ENCODE assay signal across 13 cellular contexts in genomic region chr2:113376248-113376934, GRCh38.
DNase-seq lines count a peak whose midpoint lies in the region; ATAC-seq, FAIRE-seq and TF ChIP-seq lines count a peak whose summit lies in the region.
"Had no signal": no experiment of that assay in that cellular context is flagged by ENCODE, and none has a peak within 500 bp of the region (broad histone marks: within the 10 kb centered on the region; RNA-seq: fewer than 3 reads in every experiment).

No MANE protein-coding gene starts in this region.

- no peaks in the 10 kb centered on the region for H3K9me2 ChIP-seq in MM.1S (replicated peaks; ENCODE audit: insufficient read depth, low read length)

- peak; percentile 60 for FAIRE-seq in GM18507 (lab: Jason Lieb, UNC)
- FAIRE-seq: RCC 7860 had no signal

- H3K9me3 ChIP-seq in MM.1S (replicated peaks; ENCODE audit: insufficient read depth, low read length) = no peaks in the 10 kb centered on the region
- H3K9me3 ChIP-seq: gastrocnemius medialis had no signal

- H3K4me1 ChIP-seq in MM.1S (ENCODE audit: low read length) = peaks cover 13% of the 10 kb centered on the region
- H3K4me1 ChIP-seq: gastrocnemius medialis had no signal

- H3K36me3 ChIP-seq in MM.1S (replicated peaks; ENCODE audit: insufficient read depth, low read length) (no peaks in the 10 kb centered on the region), H7 (replicated peaks; ENCODE audit: control insufficient read depth, insufficient read depth, low read length) (no peaks in the 10 kb centered on the region)
- H3K36me3 ChIP-seq: gastrocnemius medialis had no signal

- 0 out of 2 replicates have a peak overlapping the region, but pooled peaks have one; percentile 2 for H2AFZ ChIP-seq in MM.1S (ENCODE audit: low read length)
- H2AFZ ChIP-seq: GM23248 had no signal

- peak overlapping the region; percentile 31; the same call in 1 of the 2 replicates for H3K4me2 ChIP-seq in MM.1S (ENCODE audit: low read depth, low read length)

- peak overlapping the region; percentile 52; the same call in 1 of the 2 replicates for H3K27ac ChIP-seq in MM.1S (ENCODE audit: low read length)
- H3K27ac ChIP-seq: gastrocnemius medialis, GM23248 had no signal

- peaks cover 5% of the 10 kb centered on the region; the same call in 1 of the 2 replicates for H3F3A ChIP-seq in MM.1S (ENCODE audit: insufficient read depth, low read length)

- no peak overlapping the region for H3K9ac ChIP-seq in MM.1S (ENCODE audit: low read length)
- H3K9ac ChIP-seq: GM23248 had no signal

- no peaks in the 10 kb centered on the region for H3K27me3 ChIP-seq in MM.1S (replicated peaks; ENCODE audit: insufficient read depth, low read length)
- no peaks in the 10 kb centered on the region for H3K27me3 ChIP-seq in H7 (ENCODE audit: control insufficient read depth, insufficient read depth, low read length)
- H3K27me3 ChIP-seq: gastrocnemius medialis had no signal

- H4K20me1 ChIP-seq in MM.1S (ENCODE audit: insufficient read depth, low read length) = no peaks in the 10 kb centered on the region

- H3K79me2 ChIP-seq in MM.1S (ENCODE audit: low read length) = no peaks in the 10 kb centered on the region

- ATAC-seq in GM19463 (IDR thresholded peaks at IDR 0.05; ENCODE audit: unreplicated experiment) (peak; percentile 27), HG02973 (IDR thresholded peaks at IDR 0.05; ENCODE audit: unreplicated experiment) (peak; percentile 30), HG02840 (IDR thresholded peaks at IDR 0.05; ENCODE audit: low FRiP score, unreplicated experiment) (no peak)
- ATAC-seq: gastrocnemius medialis had no signal

- no peak for DNase-seq in GM18507 (ENCODE audit: extremely low spot score, insufficient read length, low read depth)
- no peak for DNase-seq in MM.1S
- DNase-seq in H7 = no peak
- no peak for DNase-seq in NCI-H1092 (lab: John Stamatoyannopoulos, UW)
- no peak for DNase-seq in stimulated activated CD4-positive, alpha-beta T cell treated with anti-CD3 and anti-CD28 coated beads, Interleukin-4, amount 100 ng/mL, for 4 hours
- DNase-seq: CD4-positive, alpha-beta T cell; gastrocnemius medialis; GM23248; islet precursor cell had no signal

- no peak for TF ChIP-seq CTCF in MM.1S (IDR thresholded peaks at IDR 0.05; ENCODE audit: low read length)

- no peak overlapping the region for H3K4me3 ChIP-seq in MM.1S (ENCODE audit: low read length)
- no peak overlapping the region for H3K4me3 ChIP-seq in H7 (ENCODE audit: insufficient read depth, low read depth, low read length)
- H3K4me3 ChIP-seq: gastrocnemius medialis, GM23248 had no signal
